In genomic region chr20:61805781-61806180, GRCh38 we compare ENCODE assay signal across 15 cellular contexts.
"Had no signal": no experiment of that assay in that cellular context is flagged by ENCODE, and none has a peak within 500 bp of the region (broad histone marks: within the 10 kb centered on the region; RNA-seq: fewer than 3 reads in every experiment).

No MANE protein-coding gene starts in this region.

- H3K36me3 Mint-ChIP-seq: naive B cell had no signal

- H3K9me3 Mint-ChIP-seq: naive B cell, nephron had no signal

- DNase-seq: cortex of kidney; effector CD8-positive, alpha-beta T cell; foreskin melanocyte; heart right ventricle; hypothalamus; mesendoderm; naive B cell; sigmoid colon; stimulated activated CD4-positive, alpha-beta T cell treated with anti-CD3 and anti-CD28 coated beads, Interleukin-12 subunit alpha, Interleukin-12 subunit beta, amount 100 ng/mL, for 4 hours; stimulated activated naive CD4-positive, alpha-beta T cell treated with Interleukin-2 at 50 U/mL for 16 hours; trophoblast cell had no signal

- H3K27ac ChIP-seq: dorsolateral prefrontal cortex, heart right ventricle, left lung, sigmoid colon, skin epidermis had no signal

- H3K27ac Mint-ChIP-seq: nephron had no signal

- H3K9me3 ChIP-seq: heart right ventricle, left lung, sigmoid colon had no signal

- H3K4me1 Mint-ChIP-seq: naive B cell had no signal

- H3K4me3 Mint-ChIP-seq: naive B cell, nephron had no signal

- H3K4me1 ChIP-seq: left lung had no signal

- H3K36me3 ChIP-seq: heart right ventricle, left lung, sigmoid colon had no signal

- ATAC-seq: heart right ventricle, left lung had no signal

- H3K4me3 ChIP-seq: dorsolateral prefrontal cortex, heart right ventricle, left lung, sigmoid colon, skin epidermis had no signal
